Comparison of ENCODE assay signal across 23 cellular contexts in the genomic region with DNA sequence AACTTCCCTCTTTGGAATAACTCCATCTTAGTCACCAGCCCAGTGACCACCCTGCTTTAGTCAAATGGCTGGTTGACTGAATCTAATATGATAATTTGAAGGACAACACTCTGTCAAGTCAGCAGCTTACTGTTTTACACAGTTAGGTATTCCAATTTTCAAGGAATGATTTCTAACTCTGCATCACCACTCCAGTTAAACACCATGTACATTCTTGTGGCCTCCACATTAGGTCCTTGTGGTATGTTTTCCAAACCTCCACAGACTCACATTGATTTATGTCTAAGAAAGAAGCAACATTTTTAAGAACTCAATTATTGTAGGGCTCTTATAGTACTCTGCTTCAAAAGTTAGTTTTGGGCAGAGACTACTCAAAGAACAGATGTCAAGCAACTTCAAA.
DNase-seq lines count a peak whose midpoint lies in the region; ATAC-seq lines count a peak whose summit lies in the region.
"Had no signal": no experiment of that assay in that cellular context is flagged by ENCODE, and none has a peak within 500 bp of the region (broad histone marks: within the 10 kb centered on the region; RNA-seq: fewer than 3 reads in every experiment).

No MANE protein-coding gene starts in this region.

- ATAC-seq in HG03354 (IDR thresholded peaks at IDR 0.05; ENCODE audit: poor library complexity, severe bottlenecking, unreplicated experiment) (no peak), GM21528 (IDR thresholded peaks at IDR 0.05; ENCODE audit: low FRiP score, unreplicated experiment) (no peak)
- ATAC-seq: activated naive CD4-positive, alpha-beta T cell treated with anti-CD3 and anti-CD28 coated beads, Interleukin-2, amount 50 U/mL, for 72 hours; activated T-helper 17 cell treated with anti-CD3 and anti-CD28 coated beads, Interleukin-2, amount 50 U/mL, for 72 hours; left lung; natural killer cell; stimulated activated naive CD8-positive, alpha-beta T cell treated with anti-CD3 and anti-CD28 coated beads, Interleukin-15, amount 100 ng/mL, for 72 hours; T-helper 17 cell had no signal

- H3K9ac ChIP-seq in GM23248 (no peak overlapping the region), adipocyte (ENCODE audit: low read length) (no peak overlapping the region)

- no peaks in the 10 kb centered on the region for H4K20me1 ChIP-seq in GM23248 (ENCODE audit: insufficient read depth)

- H3K4me1 ChIP-seq in GM23248 (ENCODE audit: insufficient read depth) (peaks cover 10% of the 10 kb centered on the region), adipocyte (ENCODE audit: control insufficient read depth, insufficient read depth, low read length) (peaks cover 35% of the 10 kb centered on the region)
- H3K4me1 ChIP-seq: left lung, Peyer's patch had no signal

- H2AFZ ChIP-seq in GM23248: no peak overlapping the region

- no peak overlapping the region for H3K4me2 ChIP-seq in GM23248 (ENCODE audit: unreplicated experiment)

- no peaks in the 10 kb centered on the region for H3K79me2 ChIP-seq in GM23248 (ENCODE audit: insufficient read depth)

- DNase-seq in A172 (ENCODE audit: low spot score): peak; percentile 39
- peak; percentile 38 for DNase-seq in GM23248
- DNase-seq in adipocyte (ENCODE audit: low read depth): peak; percentile 33
- peak; percentile 62 for DNase-seq in iris pigment epithelial cell (ENCODE audit: low read depth)
- DNase-seq in CD1c-positive myeloid dendritic cell (ENCODE audit: extremely low spot score): no peak
- no peak for DNase-seq in GM19238 (ENCODE audit: insufficient read length, low spot score)
- DNase-seq: activated CD4-positive, alpha-beta T cell treated with anti-CD3 and anti-CD28 coated beads, Interleukin-2, amount 10 ng/mL, durations not matched to agents 24 days and 14 days; CD4-positive, CD25-positive, alpha-beta regulatory T cell; DMS 273 treated with DMSO at 0.1 percent for 48 hours; endodermal cell; head of caudate nucleus; left lung; natural killer cell; NCI-H2081 treated with DMSO at 0.1 percent for 48 hours; NCI-H446; Peyer's patch; SJCRH30; stimulated activated naive CD8-positive, alpha-beta T cell treated with anti-CD3 and anti-CD28 coated beads, Interleukin-15, amount 100 ng/mL, for 72 hours; T-helper 17 cell had no signal

- H3K4me3 ChIP-seq in GM23248 (no peak overlapping the region), adipocyte (ENCODE audit: low read length) (no peak overlapping the region)
- H3K4me3 ChIP-seq: left lung, Peyer's patch, SJCRH30 had no signal

- H3K36me3 ChIP-seq in GM23248 (ENCODE audit: low read depth): no peaks in the 10 kb centered on the region
- peaks cover 27% of the 10 kb centered on the region for H3K36me3 ChIP-seq in adipocyte (ENCODE audit: control insufficient read depth, insufficient read depth, low read length, severe bottlenecking)
- H3K36me3 ChIP-seq: Peyer's patch had no signal

- no peaks in the 10 kb centered on the region for H3K9me3 ChIP-seq in GM23248 (ENCODE audit: low read depth)
- no peaks in the 10 kb centered on the region for H3K9me3 ChIP-seq in adipocyte (ENCODE audit: control insufficient read depth, low read length)
- H3K9me3 ChIP-seq: left lung, Peyer's patch had no signal

- H3K27me3 ChIP-seq in GM23248 (replicated peaks; ENCODE audit: insufficient read depth) (no peaks in the 10 kb centered on the region), adipocyte (replicated peaks; ENCODE audit: control insufficient read depth, insufficient read depth, low read length) (no peaks in the 10 kb centered on the region)
- H3K27me3 ChIP-seq: left lung, Peyer's patch, SJCRH30 had no signal

- no peaks in the 10 kb centered on the region for H3F3A ChIP-seq in GM23248 (ENCODE audit: insufficient read depth)

- H3K27ac ChIP-seq in GM23248: no peak overlapping the region
- H3K27ac ChIP-seq: left lung, Peyer's patch, SJCRH30 had no signal

- in situ Hi-C loops in GM23248 (cut with MboI): no loop called here

- H3K9me2 ChIP-seq in GM23248 (ENCODE audit: insufficient read depth): no peaks in the 10 kb centered on the region

Comparison
In these comparisons a context has a peak if more than half of its experiments do, and no peak if none do; other contexts are left out.
1. DNase-seq: peak in A172 (single experiment), GM23248 (single experiment), adipocyte (single experiment) and iris pigment epithelial cell (single experiment); none in CD1c-positive myeloid dendritic cell (single experiment) and GM19238 (single experiment).